ENCODE assay signal across 8 cellular contexts in genomic region chr16:30092373-30093010, GRCh38. TPM values are rescaled to one million over a fixed set of nuclear protein-coding genes. Genes with fewer than 3 reads are reported as not detected.
DNase-seq lines count a peak whose midpoint lies in the region; ATAC-seq and TF ChIP-seq lines count a peak whose summit lies in the region.

No MANE protein-coding gene starts in this region.

- peak; percentile 94 for DNase-seq in GM23338 (ENCODE audit: low spot score)
- DNase-seq in MM.1S, result peak; percentile 88
- DNase-seq in SKM-1 treated with dmso at 0.1 percent for 144 hours (lab: John Stamatoyannopoulos, UW; ENCODE audit: unreplicated experiment), result peak; percentile 99
- DNase-seq in ascending aorta (ENCODE audit: low spot score in 2 of 2), result peak; percentile 76 to 90
- peak; percentile 71 for DNase-seq in hepatic stellate cell (ENCODE audit: low spot score)
- DNase-seq in putamen (ENCODE audit: low spot score), result peak; percentile 81
- DNase-seq in cerebellar cortex (ENCODE audit: low spot score), result no peak

- H3K9ac ChIP-seq in ES-I3 (ENCODE audit: low read depth, low read length) (peak overlapping the region; percentile 73), MM.1S (ENCODE audit: low read length) (peak overlapping the region; percentile 67)

- H3K9me3 ChIP-seq in ES-I3 (ENCODE audit: control insufficient read depth, insufficient read depth, low read length) (peaks cover 9% of the 10 kb centered on the region; the same call in 1 of the 2 replicates), MM.1S (replicated peaks; ENCODE audit: insufficient read depth, low read length) (no peaks in the 10 kb centered on the region), ascending aorta (peaks cover 5 to 6% of the 10 kb centered on the region in 2 donors)

- 0 out of 2 replicates have a peak, but pooled peaks cover 3% of the 10 kb centered on the region for H3K27me3 ChIP-seq in GM23338 (ENCODE audit: insufficient read depth)
- no peaks in the 10 kb centered on the region for H3K27me3 ChIP-seq in MM.1S (replicated peaks; ENCODE audit: insufficient read depth, low read length)
- H3K27me3 ChIP-seq in ascending aorta, result no peaks in the 10 kb centered on the region

- H3F3A ChIP-seq in GM23338 (replicated peaks; ENCODE audit: low read depth), result peaks cover 40% of the 10 kb centered on the region
- H3F3A ChIP-seq in MM.1S (ENCODE audit: insufficient read depth, low read length), result peaks cover 22% of the 10 kb centered on the region

- H3K9me3 Mint-ChIP-seq in GM23338, result peaks cover 13% of the 10 kb centered on the region

- H3K27ac ChIP-seq in GM23338 (ENCODE audit: low read depth) (peak overlapping the region; percentile 80; the same call in 1 of the 2 replicates), MM.1S (ENCODE audit: low read length) (peak overlapping the region; percentile 71), ascending aorta (peak overlapping the region; percentile 74 to 84)

- H3K4me2 ChIP-seq in GM23338 (peak overlapping the region; percentile 99), MM.1S (ENCODE audit: low read depth, low read length) (peak overlapping the region; percentile 95)

- H4K20me1 ChIP-seq in GM23338 (replicated peaks; ENCODE audit: insufficient read depth) (no peaks in the 10 kb centered on the region), MM.1S (ENCODE audit: insufficient read depth, low read length) (no peaks in the 10 kb centered on the region)

- H3K4me1 ChIP-seq in ES-I3 (ENCODE audit: insufficient read depth, low read length) (0 out of 2 replicates have a peak, but pooled peaks cover 4% of the 10 kb centered on the region), GM23338 (ENCODE audit: insufficient read depth) (peaks cover 14% of the 10 kb centered on the region), MM.1S (ENCODE audit: low read length) (peaks cover 24% of the 10 kb centered on the region), ascending aorta (peaks cover 22 to 27% of the 10 kb centered on the region in 2 donors)

- H3K9me2 ChIP-seq in GM23338 (ENCODE audit: insufficient read depth) (no peaks in the 10 kb centered on the region), MM.1S (replicated peaks; ENCODE audit: insufficient read depth, low read length) (no peaks in the 10 kb centered on the region)

- peak overlapping the region; percentile 88 for H3K4me3 Mint-ChIP-seq in GM23338

- TF ChIP-seq CTCF in GM23338 (conservative IDR thresholded peaks at IDR 0.05; ENCODE audit: low read depth in 2 of 2) (peak; percentile 86 to 89), MM.1S (IDR thresholded peaks at IDR 0.05; ENCODE audit: low read length) (peak; percentile 92), ascending aorta (IDR thresholded peaks at IDR 0.05) (peak; percentile 40 to 47 (median 43))

- peaks cover 29% of the 10 kb centered on the region for H3K36me3 Mint-ChIP-seq in GM23338 (ENCODE audit: low read depth)

- peaks cover 29% of the 10 kb centered on the region for H3K27me3 Mint-ChIP-seq in GM23338 (ENCODE audit: insufficient read depth, low read depth, poor library complexity)

- 0 out of 2 replicates have a peak, but pooled peaks cover 8% of the 10 kb centered on the region for H3K79me2 ChIP-seq in GM23338 (replicated peaks; ENCODE audit: insufficient read depth)
- peaks cover 21% of the 10 kb centered on the region for H3K79me2 ChIP-seq in MM.1S (ENCODE audit: low read length)

- H2AFZ ChIP-seq in GM23338 (peak overlapping the region; percentile 97; the same call in 1 of the 2 replicates), MM.1S (ENCODE audit: low read length) (peak overlapping the region; percentile 59)

- ATAC-seq in GM23338, result peak; percentile 51

- H3K4me3 ChIP-seq in GM23338 (peak overlapping the region; percentile 92), MM.1S (ENCODE audit: low read length) (peak overlapping the region; percentile 75), ascending aorta (peak overlapping the region; percentile 53 to 72)

- H3K27ac Mint-ChIP-seq in GM23338, result peak overlapping the region; percentile 85

- H3K36me3 ChIP-seq in ES-I3 (ENCODE audit: insufficient read depth, low read length), result no peaks in the 10 kb centered on the region
- H3K36me3 ChIP-seq in GM23338 (ENCODE audit: insufficient read depth), result no peaks in the 10 kb centered on the region; the same call in 1 of the 2 replicates
- no peaks in the 10 kb centered on the region for H3K36me3 ChIP-seq in MM.1S (replicated peaks; ENCODE audit: insufficient read depth, low read length)
- peaks cover 9 to 11% of the 10 kb centered on the region in 2 donors for H3K36me3 ChIP-seq in ascending aorta

- intact Hi-C loops in ascending aorta (cut with DNase I), result loop anchor here (1.0 to 10.0 kb wide), 5 partner anchors 27 to 282 kb away; partner anchors contain the start of genes ALDOA, CORO1A, MYL11 and TBC1D10B

- peaks cover 20% of the 10 kb centered on the region for H3K4me1 Mint-ChIP-seq in GM23338

TF ChIP-seq in GM23338, 12 proteins besides CTCF, POLR2A, EP300 and RAD21:
- no peak for TF ChIP-seq EZH2 (IDR thresholded peaks at IDR 0.05; ENCODE audit: low read depth, unreplicated experiment)
- peak; percentile 42 for TF ChIP-seq CREB1 (CRISPR knock-in tag; IDR thresholded peaks at IDR 0.05; ENCODE audit: low read depth)
- 0 out of 2 replicates have a peak, but pooled peaks have one; percentile 61 for TF ChIP-seq ZNF114 (CRISPR knock-in tag; IDR thresholded peaks at IDR 0.05)
- TF ChIP-seq POLR2AphosphoS5 (IDR thresholded peaks at IDR 0.05; ENCODE audit: low read depth), result peak; percentile 19

RNA-seq across cellular contexts. Expression of gene TBX6, which starts 0.8 kb away (rescaled TPM):
- total RNA-seq in GM23338 (2014; rRNA removed; shearing (Covaris generic)), result 1.1 and 2.3 TPM in 2 replicates
- polyA plus RNA-seq in GM23338 (2016; fragmentation: Nextera tagmentation; extraction: Ambion mirVana), result 1.9 and 2.4 TPM in 2 replicates
- 0.75 TPM for total RNA-seq in ascending aorta

RNA-seq across cellular contexts. Expression of gene YPEL3, which starts 3.5 kb away (rescaled TPM):
- total RNA-seq in GM23338 (2014; rRNA removed; shearing (Covaris generic)), result 21.8 and 27.8 TPM in 2 replicates
- polyA plus RNA-seq in GM23338 (2016; fragmentation: Nextera tagmentation; extraction: Ambion mirVana), result 81.7 and 86.1 TPM in 2 replicates
- total RNA-seq in ascending aorta, result 98.6 TPM

RNA-seq across cellular contexts. Expression of gene PPP4C, which starts 16.7 kb away (rescaled TPM):
- total RNA-seq in GM23338 (2014; rRNA removed; shearing (Covaris generic)), result 108 and 120 TPM in 2 replicates
- polyA plus RNA-seq in GM23338 (2016; fragmentation: Nextera tagmentation; extraction: Ambion mirVana), result 169 and 170 TPM in 2 replicates
- 50.7 TPM for total RNA-seq in ascending aorta

RNA-seq across cellular contexts. Expression of gene GDPD3, which starts 20.8 kb away (rescaled TPM):
- 0.94 TPM in 1 of 2 replicates, not detected in the other for total RNA-seq in GM23338 (2014; rRNA removed; shearing (Covaris generic))
- 1.1 and 1.4 TPM in 2 replicates for polyA plus RNA-seq in GM23338 (2016; fragmentation: Nextera tagmentation; extraction: Ambion mirVana)
- 0.53 TPM for total RNA-seq in ascending aorta

RNA-seq across cellular contexts. Expression of gene ALDOA, which starts 26.9 kb away (rescaled TPM):
- total RNA-seq in GM23338 (2014; rRNA removed; shearing (Covaris generic)), result 1,113 and 1,306 TPM in 2 replicates
- 1,054 and 1,067 TPM in 2 replicates for polyA plus RNA-seq in GM23338 (2016; fragmentation: Nextera tagmentation; extraction: Ambion mirVana)
- total RNA-seq in ascending aorta, result 1,202 TPM
